In genomic region chr9:19931066-19931465, GRCh38 we compare ENCODE assay signal across 29 cellular contexts.
"Had no signal": no experiment of that assay in that cellular context is flagged by ENCODE, and none has a peak within 500 bp of the region (broad histone marks: within the 10 kb centered on the region; RNA-seq: fewer than 3 reads in every experiment).

No MANE protein-coding gene starts in this region.

- DNase-seq: activated CD4-positive, alpha-beta T cell treated with anti-CD3 and anti-CD28 coated beads for 36 hours; activated CD4-positive, alpha-beta T cell treated with anti-CD3 and anti-CD28 coated beads, Interleukin-2, amount 50 U/mL, for 1 hour; activated CD8-positive, alpha-beta memory T cell treated with anti-CD3 and anti-CD28 coated beads, Interleukin-2, amount 50 U/mL, for 48 hours; activated CD8-positive, alpha-beta T cell treated with anti-CD3 and anti-CD28 coated beads, Interleukin-2, amount 10 ng/mL, durations not matched to agents 7 days and 5 days; activated effector memory CD4-positive, alpha-beta T cell treated with anti-CD3 and anti-CD28 coated beads, Interleukin-2, amount 50 U/mL, for 16 hours; activated naive CD4-positive, alpha-beta T cell treated with Interleukin-2 at 50 U/mL for 16 hours; activated naive CD8-positive, alpha-beta T cell treated with anti-CD3 and anti-CD28 coated beads, Interleukin-2, amount 50 U/mL, for 24 hours; activated T-cell treated with anti-CD3 and anti-CD28 coated beads, Interleukin-2, amount 50 U/mL, for 1 hour; amniotic stem cell; body of pancreas; central memory CD4-positive, alpha-beta T cell; NCI-H1105; NCI-H1436; NCI-H1694 treated with DMSO at 0.1 percent for 48 hours; NCI-H2029 treated with DMSO at 0.1 percent for 48 hours; NCI-H345; NCI-H510A; NCI-H526 treated with DMSO at 0.1 percent for 48 hours; NCI-H82; RPMI8226; WERI-Rb-1 had no signal

- H3K9me3 Mint-ChIP-seq: activated naive CD4-positive, alpha-beta T cell treated with anti-CD3 and anti-CD28 coated beads, Interleukin-2, amount 50 U/mL, for 72 hours; activated naive CD8-positive, alpha-beta T cell treated with anti-CD3 and anti-CD28 coated beads, Interleukin-2, amount 50 U/mL, for 24 hours; activated T-helper 1 cell treated with anti-CD3 and anti-CD28 coated beads, Interleukin-12 subunit alpha, Interleukin-12 subunit beta, Interleukin-2, Interleukin-4 antibody, amounts not matched to agents 30 ng/mL and 10 ng/mL and 1 ng/mL, durations not matched to agents 14 hours and 24 hours and 36 hours; T-helper 1 cell treated with Interleukin-12 subunit alpha and Interleukin-12 subunit beta and Interleukin-4 antibody, amounts not matched to agents 30 μg/mL and 1 μg/mL, for 36 hours had no signal

- H3K9me3 ChIP-seq: ascending aorta, body of pancreas had no signal

- H3K27ac ChIP-seq: ascending aorta, body of pancreas, SK-N-MC, WERI-Rb-1 had no signal

- H3K4me1 ChIP-seq: ascending aorta had no signal

- FAIRE-seq: bronchial epithelial cell had no signal

- H3K27me3 ChIP-seq: ascending aorta, body of pancreas had no signal

- H3K36me3 ChIP-seq: ascending aorta, WERI-Rb-1 had no signal

- ATAC-seq: activated CD4-positive, alpha-beta T cell treated with anti-CD3 and anti-CD28 coated beads for 36 hours; activated CD8-positive, alpha-beta T cell treated with anti-CD3 and anti-CD28 coated beads, Interleukin-2, amount 10 ng/mL, durations not matched to agents 7 days and 5 days; activated naive CD4-positive, alpha-beta T cell treated with anti-CD3 and anti-CD28 coated beads, Interleukin-2, amount 50 U/mL, for 72 hours; activated naive CD8-positive, alpha-beta T cell treated with anti-CD3 and anti-CD28 coated beads, Interleukin-2, amount 50 U/mL, for 24 hours; body of pancreas; Panc1; Right ventricle myocardium inferior had no signal

- H3K27ac Mint-ChIP-seq: activated CD4-positive, alpha-beta T cell treated with anti-CD3 and anti-CD28 coated beads for 36 hours; activated CD8-positive, alpha-beta T cell treated with anti-CD3 and anti-CD28 coated beads, Interleukin-2, amount 10 ng/mL, durations not matched to agents 7 days and 5 days; activated naive CD4-positive, alpha-beta T cell treated with anti-CD3 and anti-CD28 coated beads, Interleukin-2, amount 50 U/mL, for 72 hours; activated naive CD8-positive, alpha-beta T cell treated with anti-CD3 and anti-CD28 coated beads, Interleukin-2, amount 50 U/mL, for 24 hours; activated T-helper 1 cell treated with anti-CD3 and anti-CD28 coated beads, Interleukin-12 subunit alpha, Interleukin-12 subunit beta, Interleukin-2, Interleukin-4 antibody, amounts not matched to agents 30 ng/mL and 10 ng/mL and 1 ng/mL, durations not matched to agents 14 hours and 24 hours and 36 hours; T-helper 1 cell treated with Interleukin-12 subunit alpha and Interleukin-12 subunit beta and Interleukin-4 antibody, amounts not matched to agents 30 μg/mL and 1 μg/mL, for 36 hours had no signal

- H3K4me3 Mint-ChIP-seq: activated CD4-positive, alpha-beta T cell treated with anti-CD3 and anti-CD28 coated beads for 36 hours; activated CD8-positive, alpha-beta T cell treated with anti-CD3 and anti-CD28 coated beads, Interleukin-2, amount 10 ng/mL, durations not matched to agents 7 days and 5 days; activated naive CD8-positive, alpha-beta T cell treated with anti-CD3 and anti-CD28 coated beads, Interleukin-2, amount 50 U/mL, for 24 hours; activated T-helper 1 cell treated with anti-CD3 and anti-CD28 coated beads, Interleukin-12 subunit alpha, Interleukin-12 subunit beta, Interleukin-2, Interleukin-4 antibody, amounts not matched to agents 30 ng/mL and 10 ng/mL and 1 ng/mL, durations not matched to agents 14 hours and 24 hours and 36 hours; T-helper 1 cell treated with Interleukin-12 subunit alpha and Interleukin-12 subunit beta and Interleukin-4 antibody, amounts not matched to agents 30 μg/mL and 1 μg/mL, for 36 hours had no signal

- H3K36me3 Mint-ChIP-seq: activated naive CD4-positive, alpha-beta T cell treated with anti-CD3 and anti-CD28 coated beads, Interleukin-2, amount 50 U/mL, for 72 hours had no signal

- H3K4me3 ChIP-seq: ascending aorta, body of pancreas, SK-N-MC had no signal
